In the genomic region with DNA sequence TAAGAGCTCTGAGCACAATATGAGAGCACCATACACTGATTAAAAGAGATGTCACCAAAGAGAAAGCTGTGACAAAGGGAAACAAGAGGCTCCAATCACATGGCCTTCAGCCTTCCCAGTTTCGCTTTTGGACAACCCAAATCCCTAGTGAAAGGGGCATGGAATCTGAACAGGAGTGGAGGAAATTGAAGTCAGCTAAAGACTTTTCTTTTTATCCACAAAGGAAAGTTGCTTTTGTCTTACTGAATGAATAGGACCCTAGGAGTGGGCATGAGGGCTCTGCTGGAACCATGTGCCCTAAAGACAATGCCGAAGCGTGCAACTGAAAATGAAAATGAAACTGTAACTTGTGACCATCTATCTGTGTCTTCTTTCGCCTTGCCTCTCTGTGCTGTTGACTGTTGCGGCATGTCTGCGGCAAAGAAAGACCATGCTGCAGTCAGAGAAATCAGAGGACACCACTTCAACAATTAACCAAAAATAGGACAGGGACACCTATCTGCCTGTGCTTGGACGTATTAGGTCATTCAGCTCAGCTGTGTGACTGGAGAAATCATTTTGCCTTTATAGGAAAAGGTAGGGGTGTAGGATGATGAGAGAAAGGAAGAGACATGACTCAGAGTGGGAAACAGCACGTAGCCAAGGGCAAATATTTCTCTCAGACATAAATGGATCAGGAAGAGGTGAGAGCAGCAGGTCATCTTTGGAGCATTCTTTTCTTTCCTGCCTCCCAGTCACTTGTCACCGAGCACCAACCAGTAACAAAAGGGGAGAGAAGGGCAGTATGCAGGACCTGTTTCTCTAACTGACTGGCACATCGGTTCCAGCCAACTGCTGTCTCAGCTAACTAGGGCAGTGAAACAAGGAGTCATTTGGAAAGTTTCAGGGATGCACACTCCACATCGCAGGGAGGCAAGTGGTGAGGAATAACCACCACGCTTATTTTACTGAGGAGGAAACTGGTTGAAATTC, we compare ENCODE assay signal across 8 cellular contexts. TPM values are rescaled to one million over a fixed set of nuclear protein-coding genes. Genes with fewer than 3 reads are reported as not detected.
DNase-seq lines count a peak whose midpoint lies in the region; ATAC-seq and TF ChIP-seq lines count a peak whose summit lies in the region.

No MANE protein-coding gene starts in this region.

- peaks cover 11% of the 10 kb centered on the region for H3K4me1 Mint-ChIP-seq in T-helper 1 cell treated with Interleukin-12 subunit alpha and Interleukin-12 subunit beta and Interleukin-4 antibody, amounts not matched to agents 30 μg/mL and 1 μg/mL, for 36 hours (ENCODE audit: low read depth)

- peaks cover 52% of the 10 kb centered on the region for H3K27me3 Mint-ChIP-seq in T-helper 1 cell treated with Interleukin-12 subunit alpha and Interleukin-12 subunit beta and Interleukin-4 antibody, amounts not matched to agents 30 μg/mL and 1 μg/mL, for 36 hours (ENCODE audit: low read depth)

- TF ChIP-seq POLR2A in gastrocnemius medialis (IDR thresholded peaks at IDR 0.05), result no peak

- H3K9me3 ChIP-seq in gastrocnemius medialis, result no peaks in the 10 kb centered on the region

- no peaks in the 10 kb centered on the region for H3K4me1 ChIP-seq in gastrocnemius medialis

- H3K36me3 ChIP-seq in gastrocnemius medialis, result no peaks in the 10 kb centered on the region

- intact Hi-C loops in gastrocnemius medialis (cut with DNase I; ENCODE audit: low total_unique reads), result no loop called here
- intact Hi-C loops in posterior vena cava (cut with DNase I), result no loop called here

- TF ChIP-seq CTCF in GM10248 (IDR thresholded peaks at IDR 0.05; ENCODE audit: control extremely low read depth, extremely low read depth, low read depth, missing control alignments), result no peak
- no peak for TF ChIP-seq CTCF in fibroblast of villous mesenchyme (IDR thresholded peaks at IDR 0.05; ENCODE audit: insufficient read depth, low read depth, low read length)
- no peak for TF ChIP-seq CTCF in gastrocnemius medialis (IDR thresholded peaks at IDR 0.05 in 4 of 5, conservative IDR thresholded peaks at IDR 0.05 in 1 of 5)

- ATAC-seq in GM21390 (IDR thresholded peaks at IDR 0.05; ENCODE audit: unreplicated experiment) (peak; percentile 100), HG03571 (IDR thresholded peaks at IDR 0.05; ENCODE audit: unreplicated experiment) (peak; percentile 99), gastrocnemius medialis (peak; percentile 69 to 85)

- no peak overlapping the region for H3K27ac Mint-ChIP-seq in T-helper 1 cell treated with Interleukin-12 subunit alpha and Interleukin-12 subunit beta and Interleukin-4 antibody, amounts not matched to agents 30 μg/mL and 1 μg/mL, for 36 hours

- CTCF ChIA-PET in GM10248 (lab: Yijun Ruan, JAX), result interaction anchor here (0.9 to 3.3 kb wide), 4 partner anchors 10 to 253 kb away, joined by 3 to 27 read pairs (median 4); no protein-coding TSS in a partner anchor

- peak overlapping the region; percentile 72 for H3K4me3 Mint-ChIP-seq in T-helper 1 cell treated with Interleukin-12 subunit alpha and Interleukin-12 subunit beta and Interleukin-4 antibody, amounts not matched to agents 30 μg/mL and 1 μg/mL, for 36 hours

- H3K27ac ChIP-seq in gastrocnemius medialis, result peak overlapping the region; percentile 63 to 75 (median 71)

- in situ Hi-C loops in gastrocnemius medialis (cut with MboI; ENCODE audit: low sequenced_read_pairs in 4 of 4), result no loop called here

- no peaks in the 10 kb centered on the region for H3K9me3 Mint-ChIP-seq in T-helper 1 cell treated with Interleukin-12 subunit alpha and Interleukin-12 subunit beta and Interleukin-4 antibody, amounts not matched to agents 30 μg/mL and 1 μg/mL, for 36 hours

- H3K36me3 Mint-ChIP-seq in T-helper 1 cell treated with Interleukin-12 subunit alpha and Interleukin-12 subunit beta and Interleukin-4 antibody, amounts not matched to agents 30 μg/mL and 1 μg/mL, for 36 hours (ENCODE audit: low read depth), result no peaks in the 10 kb centered on the region

- DNase-seq in GM10248 (ENCODE audit: extremely low spot score) (peak; percentile 53), fibroblast of villous mesenchyme (ENCODE audit: low read depth) (peak; percentile 69), gastrocnemius medialis (no peak), posterior vena cava (ENCODE audit: low spot score) (no peak)
- no peak for DNase-seq in activated CD8-positive, alpha-beta memory T cell treated with anti-CD3 and anti-CD28 coated beads for 24 hours

- H3K4me3 ChIP-seq in fibroblast of villous mesenchyme (ENCODE audit: low read depth, low read length) (peak overlapping the region; percentile 43), gastrocnemius medialis (peak overlapping the region; percentile 41 to 60 (median 56))

- H3K27me3 ChIP-seq in gastrocnemius medialis, result no peaks in the 10 kb centered on the region

- POLR2A ChIA-PET in GM10248 (lab: Yijun Ruan, JAX), result no interaction called here

RNA-seq across cellular contexts. Expression of a gene that starts 12.3 kb away (rescaled TPM):
- total RNA-seq in fibroblast of villous mesenchyme (130 and 224 TPM in 2 replicates), gastrocnemius medialis (10 to 100 TPM; 12.7 to 26.2 (median 14.9) TPM), posterior vena cava (100 to 1,000 TPM in 1 of 2 donors, 10 to 100 TPM in 1; 81.9 to 102 TPM)

RNA-seq across cellular contexts. Expression of a gene that starts 13.0 kb away (rescaled TPM):
- total RNA-seq in fibroblast of villous mesenchyme, result 288 and 887 TPM in 2 replicates
- total RNA-seq in gastrocnemius medialis, result 10 to 100 TPM; 64.7 to 87.8 (median 71.2) TPM
- total RNA-seq in posterior vena cava, result 100 to 1,000 TPM; 226 to 291 TPM

Comparison
In these comparisons a context has a peak if more than half of its experiments do, and no peak if none do; other contexts are left out.
1. DNase-seq: peak in GM10248 (single experiment) and fibroblast of villous mesenchyme (single experiment); none in gastrocnemius medialis (0 of 2), posterior vena cava (single experiment) and activated CD8-positive, alpha-beta memory T cell treated with anti-CD3 and anti-CD28 coated beads for 24 hours (single experiment).
2. Peak in every context shown above with its lines, with median percentiles within 50 percentile points of each other: ATAC-seq.